ENCODE assay signal across 1 cellular context in genomic region chr14:104805941-104806624, GRCh38.
TF ChIP-seq lines count a peak whose summit lies in the region.

No MANE protein-coding gene starts in this region.

TF ChIP-seq in HEK293, 187 proteins besides CTCF, POLR2A, EP300 and RAD21 (continued from another document):
- TF ChIP-seq ZNF580 (tag by site-specific recombination; IDR thresholded peaks at IDR 0.05) (0 out of 2 replicates have a peak, but pooled peaks have one; percentile 60), ZNF449 (tag by site-specific recombination; IDR thresholded peaks at IDR 0.05) (no peak), PRDM2 (tag by site-specific recombination; IDR thresholded peaks at IDR 0.05; ENCODE audit: borderline replicate concordance) (no peak), ZBTB7A (tag by site-specific recombination; IDR thresholded peaks at IDR 0.05; ENCODE audit: low read depth) (no peak), IKZF3 (tag by site-specific recombination; IDR thresholded peaks at IDR 0.05) (0 out of 2 replicates have a peak, but pooled peaks have one; percentile 29), ZNF362 (tag by site-specific recombination; IDR thresholded peaks at IDR 0.05) (no peak), ZNF155 (tag by site-specific recombination; IDR thresholded peaks at IDR 0.05) (no peak), ZNF18 (tag by site-specific recombination; IDR thresholded peaks at IDR 0.05) (no peak), ZBTB26 (tag by site-specific recombination; optimal IDR thresholded peaks at IDR 0.05) (peak; percentile 20)
